8 cellular contexts compared by ENCODE assay signal in the genomic region with DNA sequence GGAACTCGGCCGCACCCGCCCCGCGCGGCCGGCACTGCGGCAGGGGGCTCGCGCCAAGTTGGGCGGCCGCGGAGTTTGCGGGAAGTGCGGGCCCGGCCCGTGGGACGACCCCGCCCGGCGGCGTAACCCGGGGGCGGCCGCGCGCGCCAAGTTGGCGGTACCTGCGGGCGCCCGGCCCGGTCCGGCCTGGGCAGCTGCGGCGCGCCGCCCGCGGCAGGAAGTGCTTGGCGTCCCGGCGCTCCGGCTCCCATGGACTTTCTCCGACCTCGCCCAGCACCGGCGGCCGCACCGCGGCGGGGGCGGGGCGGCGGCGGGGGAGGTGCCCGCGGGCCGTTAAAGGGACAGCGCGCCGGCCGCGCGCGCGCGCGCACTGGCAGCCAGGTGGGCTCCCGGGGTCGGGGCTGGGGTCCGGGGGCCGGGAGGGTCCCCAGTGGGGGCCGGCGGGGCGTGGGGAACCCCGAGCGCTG. TPM values are rescaled to one million over a fixed set of nuclear protein-coding genes. Genes with fewer than 3 reads are reported as not detected.
A peak's percentile ranks its signal among the peaks of the same experiment; 100 is the strongest.
DNase-seq lines count a peak whose midpoint lies in the region; ATAC-seq lines count a peak whose summit lies in the region.

A gene with protein sequence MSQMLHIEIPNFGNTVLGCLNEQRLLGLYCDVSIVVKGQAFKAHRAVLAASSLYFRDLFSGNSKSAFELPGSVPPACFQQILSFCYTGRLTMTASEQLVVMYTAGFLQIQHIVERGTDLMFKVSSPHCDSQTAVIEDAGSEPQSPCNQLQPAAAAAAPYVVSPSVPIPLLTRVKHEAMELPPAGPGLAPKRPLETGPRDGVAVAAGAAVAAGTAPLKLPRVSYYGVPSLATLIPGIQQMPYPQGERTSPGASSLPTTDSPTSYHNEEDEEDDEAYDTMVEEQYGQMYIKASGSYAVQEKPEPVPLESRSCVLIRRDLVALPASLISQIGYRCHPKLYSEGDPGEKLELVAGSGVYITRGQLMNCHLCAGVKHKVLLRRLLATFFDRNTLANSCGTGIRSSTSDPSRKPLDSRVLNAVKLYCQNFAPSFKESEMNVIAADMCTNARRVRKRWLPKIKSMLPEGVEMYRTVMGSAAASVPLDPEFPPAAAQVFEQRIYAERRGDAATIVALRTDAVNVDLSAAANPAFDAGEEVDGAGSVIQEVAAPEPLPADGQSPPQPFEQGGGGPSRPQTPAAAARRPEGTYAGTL (minus strand): TSS at position 262 of the 467 bp plus-strand sequence. CDS start 44,768 bp downstream, outside the sequence.

- no peak for ATAC-seq in HG03139 (IDR thresholded peaks at IDR 0.05; ENCODE audit: unreplicated experiment)

- no peak within 1 kb of the TSS for H3K27ac Mint-ChIP-seq in activated naive CD4-positive, alpha-beta T cell treated with anti-CD3 and anti-CD28 coated beads for 36 hours

- H3K27me3 ChIP-seq in SJCRH30, result peaks cover 35% of the 10 kb centered on the region

- no peaks in the 10 kb centered on the region for H3K9me3 Mint-ChIP-seq in activated naive CD4-positive, alpha-beta T cell treated with anti-CD3 and anti-CD28 coated beads for 36 hours

- H3K4me1 Mint-ChIP-seq in activated naive CD4-positive, alpha-beta T cell treated with anti-CD3 and anti-CD28 coated beads for 36 hours (ENCODE audit: low read depth), result peaks cover 11% of the 10 kb centered on the region

- no peaks in the 10 kb centered on the region for H3K9me3 ChIP-seq in SJCRH30 (replicated peaks)

- H3K27ac ChIP-seq in SJCRH30, result no peak within 1 kb of the TSS
- peak within 1 kb of the TSS; percentile 54 for H3K27ac ChIP-seq in cingulate gyrus (ENCODE audit: low read depth, low read length)

- no peak for DNase-seq in activated naive CD4-positive, alpha-beta T cell treated with anti-CD3 and anti-CD28 coated beads for 36 hours
- no peak for DNase-seq in activated naive CD4-positive, alpha-beta T cell (lab: John Stamatoyannopoulos, UW)
- DNase-seq in SJCRH30 (no peak), left kidney (ENCODE audit: low read depth, low spot score) (peak; percentile 71), DMS114 treated with DMSO at 0.1 percent for 48 hours (lab: John Stamatoyannopoulos, UW; ENCODE audit: unreplicated experiment) (no peak)
- peak; percentile 10 for DNase-seq in stimulated activated naive CD4-positive, alpha-beta T cell treated with Interleukin-2 at 50 U/mL for 16 hours (lab: John Stamatoyannopoulos, UW)

- intact Hi-C loops in activated naive CD4-positive, alpha-beta T cell treated with anti-CD3 and anti-CD28 coated beads for 36 hours (cut with micrococcal nuclease), result loop anchor here (2.0 kb wide), 1 partner anchor 24 kb away; the partner anchor contains the start of gene TMEM250

- peak within 1 kb of the TSS; percentile 58 for H3K4me3 ChIP-seq in SJCRH30

- H3K36me3 ChIP-seq in SJCRH30, result no peaks in the 10 kb centered on the region

- H3K4me1 ChIP-seq in SJCRH30, result peaks cover 38% of the 10 kb centered on the region

- H3K27me3 Mint-ChIP-seq in activated naive CD4-positive, alpha-beta T cell treated with anti-CD3 and anti-CD28 coated beads for 36 hours (ENCODE audit: low read depth), result no peaks in the 10 kb centered on the region

- CTCF ChIA-PET in activated naive CD4-positive, alpha-beta T cell treated with anti-CD3 and anti-CD28 coated beads for 36 hours (lab: Charles Lee), result interaction anchor here (2.0 kb wide), 1 partner anchor 27 kb away, joined by 12 read pairs; no protein-coding TSS in a partner anchor

- no peaks in the 10 kb centered on the region for H3K36me3 Mint-ChIP-seq in activated naive CD4-positive, alpha-beta T cell treated with anti-CD3 and anti-CD28 coated beads for 36 hours (ENCODE audit: low read depth)

- peak within 1 kb of the TSS; percentile 67 for H3K4me3 Mint-ChIP-seq in activated naive CD4-positive, alpha-beta T cell treated with anti-CD3 and anti-CD28 coated beads for 36 hours

RNA-seq across cellular contexts. Expression of the gene that starts here (rescaled TPM):
- 1 to 10 TPM; 3.4 to 3.5 TPM for total RNA-seq in activated naive CD4-positive, alpha-beta T cell treated with anti-CD3 and anti-CD28 coated beads for 36 hours
- total RNA-seq in SJCRH30 (2014; rRNA removed; shearing (Covaris generic)), result 3.6 and 4.4 TPM in 2 replicates

Comparison
In these comparisons a context has a peak if more than half of its experiments do, and no peak if none do; other contexts are left out.
1. DNase-seq: peak in left kidney (single experiment) and stimulated activated naive CD4-positive, alpha-beta T cell treated with Interleukin-2 at 50 U/mL for 16 hours (single experiment); none in activated naive CD4-positive, alpha-beta T cell treated with anti-CD3 and anti-CD28 coated beads for 36 hours (single experiment), activated naive CD4-positive, alpha-beta T cell (0 of 4), SJCRH30 (0 of 2) and DMS114 treated with DMSO at 0.1 percent for 48 hours (single experiment).